ENCODE assay signal across 8 cellular contexts in genomic region chr14:69610859-69611263, GRCh38. TPM values are rescaled to one million over a fixed set of nuclear protein-coding genes. Genes with fewer than 3 reads are reported as not detected.
DNase-seq lines count a peak whose midpoint lies in the region; ATAC-seq, FAIRE-seq and TF ChIP-seq lines count a peak whose summit lies in the region.

No MANE protein-coding gene starts in this region.

- peaks cover 40% of the 10 kb centered on the region for H3K79me2 ChIP-seq in keratinocyte (ENCODE audit: control insufficient read depth, insufficient read depth, low read length)

- in situ Hi-C loops in HAP-1 (cut with MboI; ENCODE audit: low sequenced_read_pairs) = no loop called here

- no peaks in the 10 kb centered on the region for H3K9me3 ChIP-seq in HAP-1
- H3K9me3 ChIP-seq in keratinocyte (ENCODE audit: control insufficient read depth, low read depth, low read length) = no peaks in the 10 kb centered on the region

- peak overlapping the region; percentile 69 for H3K27ac ChIP-seq in keratinocyte (ENCODE audit: control insufficient read depth, insufficient read depth, low read length)
- peak overlapping the region; percentile 69 for H3K27ac ChIP-seq in temporal lobe (ENCODE audit: low read depth, low read length)

- peak overlapping the region; percentile 95 for H2AFZ ChIP-seq in keratinocyte (ENCODE audit: control insufficient read depth, low read length)

- peaks cover 8% of the 10 kb centered on the region; the same call in 1 of the 2 replicates for H3K4me1 ChIP-seq in HAP-1
- H3K4me1 ChIP-seq in keratinocyte (ENCODE audit: control insufficient read depth, extremely low read depth, insufficient read depth, low read length) = peaks cover 41% of the 10 kb centered on the region

- TF ChIP-seq CTCF in AG04449 (IDR thresholded peaks at IDR 0.05; ENCODE audit: insufficient read depth, low read length, missing control alignments) = no peak
- TF ChIP-seq CTCF in keratinocyte (optimal IDR thresholded peaks at IDR 0.05 in 1 of 3, IDR thresholded peaks at IDR 0.05 in 1 of 3, conservative IDR thresholded peaks at IDR 0.05 in 1 of 3; ENCODE audit: extremely low read depth in 1 of 3, insufficient read depth in 2 of 3, low read length in 3 of 3) = no peak

- peak overlapping the region; percentile 80 for H3K9ac ChIP-seq in keratinocyte (ENCODE audit: control insufficient read depth, extremely low read depth, insufficient read depth, low read length)

- peaks cover 2% of the 10 kb centered on the region for H4K20me1 ChIP-seq in keratinocyte (ENCODE audit: control insufficient read depth, extremely low read depth, insufficient read depth, low read length)

- DNase-seq in AG04449 (ENCODE audit: low read depth, low spot score) = no peak
- DNase-seq in HAP-1 (ENCODE audit: low spot score in 2 of 2) = peak; percentile 11 to 13
- DNase-seq in amniotic epithelial cell (ENCODE audit: low read depth) = peak; percentile 74
- no peak for DNase-seq in keratinocyte (ENCODE audit: low read depth, low spot score)
- DNase-seq in pons (ENCODE audit: low spot score) = no peak
- no peak for DNase-seq in DMS114 treated with DMSO at 0.1 percent for 48 hours (lab: John Stamatoyannopoulos, UW; ENCODE audit: unreplicated experiment)

- peak overlapping the region; percentile 48 for H3K4me3 ChIP-seq in AG04449 (ENCODE audit: low read depth, low read length)
- peak overlapping the region; percentile 52 for H3K4me3 ChIP-seq in HAP-1
- H3K4me3 ChIP-seq in keratinocyte (ENCODE audit: control insufficient read depth in 2 of 3, extremely low read depth in 1 of 3, insufficient read depth in 2 of 3, low read depth in 1 of 3, low read length in 3 of 3) = peak overlapping the region; percentile 38 to 81 (median 75)

- H3K36me3 ChIP-seq in HAP-1 (replicated peaks) (no peaks in the 10 kb centered on the region), keratinocyte (ENCODE audit: control insufficient read depth in 2 of 2, extremely low read depth in 1 of 2, insufficient read depth in 2 of 2, low read length in 2 of 2) (peaks cover 0 to 3% of the 10 kb centered on the region in 2 experiments)

- peak overlapping the region; percentile 96 for H3K4me2 ChIP-seq in keratinocyte (ENCODE audit: control insufficient read depth, extremely low read depth, insufficient read depth, low read depth, low read length)

- peaks cover 2% of the 10 kb centered on the region for H3K9me1 ChIP-seq in keratinocyte (ENCODE audit: control insufficient read depth, extremely low read depth, insufficient read depth, low read length)

- H3K27me3 ChIP-seq in HAP-1 (ENCODE audit: low read depth) = no peaks in the 10 kb centered on the region
- H3K27me3 ChIP-seq in keratinocyte (ENCODE audit: control insufficient read depth, extremely low read depth, insufficient read depth, low read length) = no peaks in the 10 kb centered on the region

- POLR2A ChIA-PET in AG04449 (lab: Yijun Ruan, JAX) = interaction anchor here (0.8 to 1.2 kb wide), 2 partner anchors 18 to 156 kb away, joined by 3 to 6 read pairs; partner anchors contain the start of gene SRSF5

- no peak for FAIRE-seq in keratinocyte (lab: Jason Lieb, UNC)

- dilution Hi-C loops in keratinocyte (cut with MboI; ENCODE audit: extremely low pct_ligation_motif_present, low sequenced_read_pairs) = no loop called here

- no peak for ATAC-seq in HG03139 (IDR thresholded peaks at IDR 0.05; ENCODE audit: unreplicated experiment)

- CTCF ChIA-PET in AG04449 (lab: Yijun Ruan, JAX) = interaction anchor here (1.0 to 7.8 kb wide), 3 partner anchors 26 to 116 kb away, joined by 3 to 39 read pairs (median 7); no protein-coding TSS in a partner anchor

RNA-seq across cellular contexts. Expression of gene SUSD6, which starts 0.5 kb away (rescaled TPM):
- 10.5 to 12.8 TPM (median 12.0 TPM) in 3 replicates for polyA plus RNA-seq in keratinocyte
- 9.1 TPM for polyA plus RNA-seq in keratinocyte (2011; ENCODE audit: low read depth)
- 4.2 and 5.2 TPM in 2 replicates for polyA plus RNA-seq in keratinocyte (2011; cell fraction: cytosol; rRNA removed)
- polyA plus RNA-seq in keratinocyte (2011; cell fraction: nucleus; rRNA removed) = 42.5 and 45.1 TPM in 2 replicates
- 9.9 and 16.3 TPM in 2 replicates for polyA plus RNA-seq in keratinocyte (2012; ENCODE audit: low replicate concordance)
- polyA minus RNA-seq in keratinocyte = 17.4 to 22.2 TPM (median 19.8 TPM) in 3 replicates
- 7.5 TPM for polyA minus RNA-seq in keratinocyte (2011; cell fraction: cytosol; rRNA and poly(A)+ RNA removed)
- 26.7 and 33.3 TPM in 2 replicates for polyA minus RNA-seq in keratinocyte (2011; cell fraction: nucleus; rRNA and poly(A)+ RNA removed)
- 6.4 TPM for total RNA-seq in temporal lobe

RNA-seq across cellular contexts. Expression of gene CCDC177, which starts 36.2 kb away (rescaled TPM):
- not detected in 3 replicates for polyA plus RNA-seq in keratinocyte
- not detected for polyA plus RNA-seq in keratinocyte (2011; ENCODE audit: low read depth)
- polyA plus RNA-seq in keratinocyte (2011; cell fraction: cytosol; rRNA removed) = not detected in 2 replicates
- not detected in 2 replicates for polyA plus RNA-seq in keratinocyte (2011; cell fraction: nucleus; rRNA removed)
- 0.03 TPM in 1 of 2 replicates, not detected in the other for polyA plus RNA-seq in keratinocyte (2012; ENCODE audit: low replicate concordance)
- polyA minus RNA-seq in keratinocyte = not detected in 3 replicates
- polyA minus RNA-seq in keratinocyte (2011; cell fraction: cytosol; rRNA and poly(A)+ RNA removed) = not detected
- not detected in 2 replicates for polyA minus RNA-seq in keratinocyte (2011; cell fraction: nucleus; rRNA and poly(A)+ RNA removed)
- total RNA-seq in temporal lobe = 4.2 TPM

Comparison
In these comparisons a context has a peak if more than half of its experiments do, and no peak if none do; other contexts are left out.
1. DNase-seq: peak in HAP-1 (2 of 2) and amniotic epithelial cell (single experiment); none in AG04449 (single experiment), keratinocyte (single experiment), pons (single experiment) and DMS114 treated with DMSO at 0.1 percent for 48 hours (single experiment).
2. Peak in every context shown above with its lines, with median percentiles within 50 percentile points of each other: H3K4me3 ChIP-seq.